ENCODE assay signal across 28 cellular contexts in genomic region chr7:121113288-121113687, GRCh38.
DNase-seq lines count a peak whose midpoint lies in the region; ATAC-seq, FAIRE-seq and TF ChIP-seq lines count a peak whose summit lies in the region.
"Had no signal": no experiment of that assay in that cellular context is flagged by ENCODE, and none has a peak within 500 bp of the region (broad histone marks: within the 10 kb centered on the region; RNA-seq: fewer than 3 reads in every experiment).

No MANE protein-coding gene starts in this region.

- no peaks in the 10 kb centered on the region for H3K9me3 ChIP-seq in breast epithelium
- H3K9me3 ChIP-seq: colonic mucosa, MG63, pancreas, Peyer's patch, right lobe of liver, transverse colon had no signal

- ATAC-seq in HG03025 (IDR thresholded peaks at IDR 0.05; ENCODE audit: low FRiP score, unreplicated experiment) = no peak
- ATAC-seq: activated naive CD4-positive, alpha-beta T cell treated with anti-CD3 and anti-CD28 coated beads, Interleukin-2, amount 50 U/mL, for 72 hours; HepG2; left colon; natural killer cell treated with Interleukin-12 subunit alpha and Interleukin-12 subunit beta and Interleukin-15 and Interleukin-18, amount 100 ng/mL, for 72 hours; pancreas; right lobe of liver had no signal

- DNase-seq in MCF 10A (ENCODE audit: unreplicated experiment) (peak; percentile 41), breast epithelium (ENCODE audit: low spot score in 2 of 2) (no peak), RWPE1 (ENCODE audit: low spot score) (peak; percentile 29), epithelial cell of esophagus (ENCODE audit: low read depth) (peak; percentile 69), urothelium cell line (ENCODE audit: low spot score) (peak; percentile 4), posterior cingulate gyrus (no peak)
- DNase-seq in activated CD4-positive, alpha-beta T cell treated with anti-CD3 and anti-CD28 coated beads, Interleukin-2, amount 10 ng/mL, durations not matched to agents 7 days and 5 days = no peak
- DNase-seq: 8988T; activated CD4-positive, alpha-beta T cell treated with anti-CD3 and anti-CD28 coated beads, Interleukin-2, amount 10 ng/mL, durations not matched to agents 24 days and 14 days; colonic mucosa; left colon; MG63; NCI-H1436; NCI-H510A; pancreas; Peyer's patch; right lobe of liver; stimulated activated CD4-positive, alpha-beta T cell treated with anti-CD3 and anti-CD28 coated beads, Interleukin-15, amount 100 ng/mL, for 24 hours; stimulated activated CD8-positive, alpha-beta memory T cell treated with anti-CD3 and anti-CD28 coated beads, Interleukin-4, amount 100 ng/mL, for 48 hours; T-helper 2 cell; transverse colon had no signal

- no peaks in the 10 kb centered on the region for H3K36me3 ChIP-seq in breast epithelium
- H3K36me3 ChIP-seq: BLaER1 treated with 17β-estradiol and CSF1 and Interleukin-3, amounts not matched to agents 10 nM and 100 nM; colonic mucosa; MG63; pancreas; Peyer's patch; right lobe of liver; transverse colon had no signal

- H3K27ac ChIP-seq in breast epithelium (no peak overlapping the region), RWPE1 (no peak overlapping the region)
- H3K27ac ChIP-seq: BLaER1 treated with 17β-estradiol and CSF1 and Interleukin-3, amounts not matched to agents 10 nM and 100 nM; colonic mucosa; pancreas; Peyer's patch; right lobe of liver; transverse colon had no signal

- no peaks in the 10 kb centered on the region for H3K27me3 ChIP-seq in breast epithelium
- H3K27me3 ChIP-seq: BLaER1 treated with 17β-estradiol and CSF1 and Interleukin-3, amounts not matched to agents 10 nM and 100 nM; colonic mucosa; MG63; pancreas; Peyer's patch; right lobe of liver; transverse colon had no signal

- POLR2A ChIA-PET in MCF 10A (lab: Yijun Ruan, JAX) (interaction anchor here (0.6 to 0.7 kb wide), 2 partner anchors 11 to 48 kb away, joined by 3 read pairs; no protein-coding TSS in a partner anchor), RWPE1 (lab: Yijun Ruan, JAX; ENCODE audit: low non-redundant PET) (no interaction called here)
- POLR2A ChIA-PET in activated CD4-positive, alpha-beta T cell treated with anti-CD3 and anti-CD28 coated beads, Interleukin-2, amount 10 ng/mL, durations not matched to agents 7 days and 5 days (lab: Charles Lee) = no interaction called here

- FAIRE-seq in urothelium cell line (lab: Jason Lieb, UNC) = no peak
- FAIRE-seq: HepG2, pancreas had no signal

- TF ChIP-seq POLR2A in breast epithelium (IDR thresholded peaks at IDR 0.05) = no peak

- no peak overlapping the region for H3K4me3 Mint-ChIP-seq in MCF 10A (ENCODE audit: unreplicated experiment)
- H3K4me3 Mint-ChIP-seq in activated CD4-positive, alpha-beta T cell treated with anti-CD3 and anti-CD28 coated beads, Interleukin-2, amount 10 ng/mL, durations not matched to agents 7 days and 5 days = no peak overlapping the region
- H3K4me3 Mint-ChIP-seq: activated CD4-positive, alpha-beta T cell treated with anti-CD3 and anti-CD28 coated beads, Interleukin-2, amount 10 ng/mL, durations not matched to agents 24 days and 14 days; brain; mesothelial cell of epicardium; natural killer cell treated with Interleukin-12 subunit alpha and Interleukin-12 subunit beta and Interleukin-15 and Interleukin-18, amount 100 ng/mL, for 72 hours had no signal

- CTCF ChIA-PET in MCF 10A (lab: Yijun Ruan, JAX) (interaction anchor here (0.6 kb wide), 1 partner anchor 376 kb away, joined by 3 read pairs; no protein-coding TSS in a partner anchor), RWPE1 (lab: Yijun Ruan, JAX) (interaction anchor here (0.8 kb wide), 1 partner anchor 558 kb away, joined by 3 read pairs; no protein-coding TSS in a partner anchor)
- CTCF ChIA-PET in activated CD4-positive, alpha-beta T cell treated with anti-CD3 and anti-CD28 coated beads, Interleukin-2, amount 10 ng/mL, durations not matched to agents 7 days and 5 days (lab: Charles Lee) = no interaction called here

- no peak overlapping the region for H3K27ac Mint-ChIP-seq in MCF 10A (ENCODE audit: low read depth, unreplicated experiment)
- H3K27ac Mint-ChIP-seq in activated CD4-positive, alpha-beta T cell treated with anti-CD3 and anti-CD28 coated beads, Interleukin-2, amount 10 ng/mL, durations not matched to agents 7 days and 5 days = no peak overlapping the region
- H3K27ac Mint-ChIP-seq: activated CD4-positive, alpha-beta T cell treated with anti-CD3 and anti-CD28 coated beads, Interleukin-2, amount 10 ng/mL, durations not matched to agents 24 days and 14 days; activated naive CD4-positive, alpha-beta T cell treated with anti-CD3 and anti-CD28 coated beads, Interleukin-2, amount 50 U/mL, for 72 hours; brain; mesothelial cell of epicardium; natural killer cell treated with Interleukin-12 subunit alpha and Interleukin-12 subunit beta and Interleukin-15 and Interleukin-18, amount 100 ng/mL, for 72 hours had no signal

- H3K4me3 ChIP-seq in breast epithelium (no peak overlapping the region), epithelial cell of esophagus (ENCODE audit: low read length) (no peak overlapping the region)
- H3K4me3 ChIP-seq: BLaER1 treated with 17β-estradiol and CSF1 and Interleukin-3, amounts not matched to agents 10 nM and 100 nM; colonic mucosa; MG63; pancreas; Peyer's patch; right lobe of liver; transverse colon had no signal

- no TSS peak for BruUV-seq in MCF 10A (replicated peaks; lab: Mats Ljungman, UMichigan)

- intact Hi-C loops in MCF 10A (cut with micrococcal nuclease) (no loop called here), breast epithelium (cut with DNase I; ENCODE audit: low total_unique reads) (no loop called here), posterior cingulate gyrus (cut with DNase I) (no loop called here)

- H3K9me3 Mint-ChIP-seq in MCF 10A (ENCODE audit: unreplicated experiment) = no peaks in the 10 kb centered on the region
- no peaks in the 10 kb centered on the region for H3K9me3 Mint-ChIP-seq in activated CD4-positive, alpha-beta T cell treated with anti-CD3 and anti-CD28 coated beads, Interleukin-2, amount 10 ng/mL, durations not matched to agents 7 days and 5 days
- H3K9me3 Mint-ChIP-seq: activated CD4-positive, alpha-beta T cell treated with anti-CD3 and anti-CD28 coated beads, Interleukin-2, amount 10 ng/mL, durations not matched to agents 24 days and 14 days; activated naive CD4-positive, alpha-beta T cell treated with anti-CD3 and anti-CD28 coated beads, Interleukin-2, amount 50 U/mL, for 72 hours; natural killer cell treated with Interleukin-12 subunit alpha and Interleukin-12 subunit beta and Interleukin-15 and Interleukin-18, amount 100 ng/mL, for 72 hours had no signal

- no peaks in the 10 kb centered on the region for H3K4me1 ChIP-seq in breast epithelium
- H3K4me1 ChIP-seq: colonic mucosa, pancreas, Peyer's patch, right lobe of liver, transverse colon had no signal

- TF ChIP-seq CTCF in MCF 10A (IDR thresholded peaks at IDR 0.05; ENCODE audit: unreplicated experiment) (no peak), breast epithelium (IDR thresholded peaks at IDR 0.05) (no peak), RWPE1 (conservative IDR thresholded peaks at IDR 0.05; ENCODE audit: low read depth) (no peak), epithelial cell of esophagus (IDR thresholded peaks at IDR 0.05; ENCODE audit: insufficient read depth, low read depth, low read length, missing control alignments) (no peak)

- H3K4me1 Mint-ChIP-seq in MCF 10A (ENCODE audit: insufficient read depth, unreplicated experiment) = no peaks in the 10 kb centered on the region
- no peaks in the 10 kb centered on the region for H3K4me1 Mint-ChIP-seq in activated CD4-positive, alpha-beta T cell treated with anti-CD3 and anti-CD28 coated beads, Interleukin-2, amount 10 ng/mL, durations not matched to agents 7 days and 5 days
- H3K4me1 Mint-ChIP-seq: activated CD4-positive, alpha-beta T cell treated with anti-CD3 and anti-CD28 coated beads, Interleukin-2, amount 10 ng/mL, durations not matched to agents 24 days and 14 days; brain had no signal

- no peaks in the 10 kb centered on the region for H3K36me3 Mint-ChIP-seq in MCF 10A (ENCODE audit: insufficient read depth, unreplicated experiment)
- no peaks in the 10 kb centered on the region for H3K36me3 Mint-ChIP-seq in activated CD4-positive, alpha-beta T cell treated with anti-CD3 and anti-CD28 coated beads, Interleukin-2, amount 10 ng/mL, durations not matched to agents 7 days and 5 days (ENCODE audit: low read depth)
- H3K36me3 Mint-ChIP-seq: activated naive CD4-positive, alpha-beta T cell treated with anti-CD3 and anti-CD28 coated beads, Interleukin-2, amount 50 U/mL, for 72 hours; brain; natural killer cell treated with Interleukin-12 subunit alpha and Interleukin-12 subunit beta and Interleukin-15 and Interleukin-18, amount 100 ng/mL, for 72 hours had no signal

- no peaks in the 10 kb centered on the region for H3K27me3 Mint-ChIP-seq in MCF 10A (ENCODE audit: insufficient read depth, unreplicated experiment)
- H3K27me3 Mint-ChIP-seq in activated CD4-positive, alpha-beta T cell treated with anti-CD3 and anti-CD28 coated beads, Interleukin-2, amount 10 ng/mL, durations not matched to agents 7 days and 5 days = peaks cover 11% of the 10 kb centered on the region
- H3K27me3 Mint-ChIP-seq: brain; natural killer cell treated with Interleukin-12 subunit alpha and Interleukin-12 subunit beta and Interleukin-15 and Interleukin-18, amount 100 ng/mL, for 72 hours had no signal

Comparison
In these comparisons a context has a peak if more than half of its experiments do, and no peak if none do; other contexts are left out.
1. DNase-seq: peak in MCF 10A (single experiment), RWPE1 (single experiment), epithelial cell of esophagus (single experiment) and urothelium cell line (single experiment); none in breast epithelium (0 of 2), activated CD4-positive, alpha-beta T cell treated with anti-CD3 and anti-CD28 coated beads, Interleukin-2, amount 10 ng/mL, durations not matched to agents 7 days and 5 days (single experiment) and posterior cingulate gyrus (0 of 10).